1 cellular context compared by ENCODE assay signal in genomic region chrX:6707497-6707896, GRCh38.
TF ChIP-seq lines count a peak whose summit lies in the region.

No MANE protein-coding gene starts in this region.

TF ChIP-seq in GM23338, 12 proteins besides CTCF, POLR2A, EP300 and RAD21 (continued from another document):
- no peak for TF ChIP-seq ZNF462 (CRISPR knock-in tag; IDR thresholded peaks at IDR 0.05)
- no peak for TF ChIP-seq EZH2phosphoT487 (IDR thresholded peaks at IDR 0.05; ENCODE audit: unreplicated experiment)
- no peak for TF ChIP-seq CREB1 (CRISPR knock-in tag; IDR thresholded peaks at IDR 0.05; ENCODE audit: low read depth)
- TF ChIP-seq ZNF331 (CRISPR knock-in tag; IDR thresholded peaks at IDR 0.05; ENCODE audit: low read depth) = no peak
- TF ChIP-seq EZH2 (IDR thresholded peaks at IDR 0.05; ENCODE audit: low read depth, unreplicated experiment) = no peak
- no peak for TF ChIP-seq POLR2AphosphoS5 (IDR thresholded peaks at IDR 0.05; ENCODE audit: low read depth)
- no peak for TF ChIP-seq STAT1 (IDR thresholded peaks at IDR 0.05; ENCODE audit: unreplicated experiment)
- TF ChIP-seq JUNB (IDR thresholded peaks at IDR 0.05; ENCODE audit: unreplicated experiment) = no peak
- TF ChIP-seq ETS1 (IDR thresholded peaks at IDR 0.05) = no peak
